In the genomic region with DNA sequence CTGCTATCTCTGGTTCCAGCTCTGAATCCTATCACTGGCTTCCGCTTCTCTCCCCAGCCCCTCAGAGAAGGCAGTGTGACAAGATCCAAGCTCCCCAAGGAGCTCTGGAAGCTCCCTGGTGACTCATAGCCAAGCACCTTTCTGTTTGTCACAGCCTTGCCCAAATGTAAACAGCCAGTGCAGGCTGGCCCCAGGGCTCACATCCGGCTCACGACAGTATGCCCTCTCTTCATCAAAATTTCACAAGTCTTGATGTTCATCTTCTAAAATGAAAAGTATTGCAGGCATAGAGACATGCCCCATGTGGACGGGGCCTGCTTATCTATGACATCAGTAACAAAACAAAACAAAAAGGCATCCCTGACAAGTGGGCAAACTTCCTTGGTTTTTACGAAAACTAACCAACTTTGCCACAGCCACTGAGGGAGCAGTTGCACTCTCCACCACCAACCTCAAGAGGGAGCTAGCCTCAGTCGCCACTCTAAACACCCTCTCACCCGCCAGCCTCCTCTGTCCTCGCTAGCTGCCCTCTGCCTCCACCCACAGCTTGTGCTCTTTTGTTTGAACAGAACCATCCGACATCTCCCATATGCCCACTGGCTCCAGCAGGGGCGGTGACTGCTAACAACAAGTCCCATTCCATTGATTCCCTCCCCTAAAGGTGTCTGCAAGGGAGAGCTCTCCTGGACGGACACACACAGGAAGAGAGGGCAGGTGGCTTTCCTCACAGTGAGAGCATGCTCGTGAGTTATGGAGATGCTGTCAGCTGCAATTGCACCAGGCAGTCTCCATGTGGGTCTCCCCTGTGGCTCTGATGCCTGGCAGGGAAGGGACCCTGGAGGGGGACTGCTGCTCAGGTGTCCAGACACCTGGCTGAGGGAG, we compare ENCODE assay signal across 8 cellular contexts.
A peak's percentile ranks its signal among the peaks of the same experiment; 100 is the strongest.
DNase-seq lines count a peak whose midpoint lies in the region; ATAC-seq, FAIRE-seq and TF ChIP-seq lines count a peak whose summit lies in the region.

No MANE protein-coding gene starts in this region.

- TF ChIP-seq POLR2A in GM12878 (IDR thresholded peaks at IDR 0.05; ENCODE audit: low read depth, low read length): no peak

- no peak overlapping the region for H3K27ac Mint-ChIP-seq in activated T-cell treated with anti-CD3 and anti-CD28 coated beads, Interleukin-2, amount 50 U/mL, for 72 hours

- H3K27me3 Mint-ChIP-seq in activated T-cell treated with anti-CD3 and anti-CD28 coated beads, Interleukin-2, amount 50 U/mL, for 72 hours (ENCODE audit: low read depth): peaks cover 24% of the 10 kb centered on the region

- ATAC-seq in GM12878: peak; percentile 67
- peak; percentile 63 to 68 for ATAC-seq in lower lobe of right lung
- no peak for ATAC-seq in activated T-cell treated with anti-CD3 and anti-CD28 coated beads, Interleukin-2, amount 50 U/mL, for 72 hours (replicated peaks in 1 of 2)
- ATAC-seq in GM19395 (IDR thresholded peaks at IDR 0.05; ENCODE audit: unreplicated experiment): no peak

- H3K9me3 ChIP-seq in GM12878 (replicated peaks; ENCODE audit: control insufficient read depth, insufficient read depth, low read length) (no peaks in the 10 kb centered on the region), lower lobe of right lung (no peaks in the 10 kb centered on the region), MG63 (no peaks in the 10 kb centered on the region)

- no peak overlapping the region for H3K9ac ChIP-seq in GM12878 (ENCODE audit: control insufficient read depth, insufficient read depth, low read length)

- SMC1A ChIA-PET in GM12878 (lab: Charles Lee; ENCODE audit: uncharacterized antibody, unreplicated experiment): no interaction called here

- H4K20me1 ChIP-seq in GM12878 (ENCODE audit: control insufficient read depth, insufficient read depth): no peaks in the 10 kb centered on the region

- RAD21 ChIA-PET in GM12878 (lab: Charles Lee; ENCODE audit: unreplicated experiment): no interaction called here

- POLR2A ChIA-PET in GM12878 (lab: Charles Lee): no interaction called here

- H3K36me3 ChIP-seq in GM12878 (ENCODE audit: control insufficient read depth in 2 of 2, insufficient read depth in 2 of 2, low read length in 1 of 2): no peaks in the 10 kb centered on the region
- H3K36me3 ChIP-seq in lower lobe of right lung: no peaks in the 10 kb centered on the region
- H3K36me3 ChIP-seq in MG63: no peaks in the 10 kb centered on the region

- in situ Hi-C loops in KBM-7 (cut with MboI; ENCODE audit: low pct_unique_long_range_greater_than_20kb, low sequenced_read_pairs): no loop called here
- in situ Hi-C loops in GM12878 (cut with MboI): no loop called here

- no peak overlapping the region for H3K4me3 Mint-ChIP-seq in activated T-cell treated with anti-CD3 and anti-CD28 coated beads, Interleukin-2, amount 50 U/mL, for 72 hours

- no peak overlapping the region for H3K4me3 ChIP-seq in GM12878
- H3K4me3 ChIP-seq in lower lobe of right lung: no peak overlapping the region
- H3K4me3 ChIP-seq in MG63: no peak overlapping the region

- no peak overlapping the region for H3K27ac ChIP-seq in GM12878 (ENCODE audit: control insufficient read depth, insufficient read depth)
- H3K27ac ChIP-seq in lower lobe of right lung: peak overlapping the region; percentile 37

- no peaks in the 10 kb centered on the region for H3K4me1 Mint-ChIP-seq in activated T-cell treated with anti-CD3 and anti-CD28 coated beads, Interleukin-2, amount 50 U/mL, for 72 hours (ENCODE audit: low read depth)

- no peaks in the 10 kb centered on the region for H3K9me3 Mint-ChIP-seq in activated T-cell treated with anti-CD3 and anti-CD28 coated beads, Interleukin-2, amount 50 U/mL, for 72 hours

- intact Hi-C loops in GM12878 (cut with micrococcal nuclease; ENCODE audit: unreplicated experiment): no loop called here
- intact Hi-C loops in lower lobe of right lung (cut with DNase I): no loop called here

- H2AFZ ChIP-seq in GM12878 (ENCODE audit: control insufficient read depth, low read depth, low read length): no peak overlapping the region

- peak in 2 of 3 experiments; percentile 32 to 43; a peak in 4 of 6 replicates for TF ChIP-seq CTCF in GM12878 (IDR thresholded peaks at IDR 0.05 in 2 of 3, conservative IDR thresholded peaks at IDR 0.05 in 1 of 3; ENCODE audit: control insufficient read depth in 2 of 3, extremely low read depth in 1 of 3, insufficient read depth in 1 of 3, low read depth in 3 of 3, low read length in 3 of 3)
- peak; percentile 27 for TF ChIP-seq CTCF in lower lobe of right lung (IDR thresholded peaks at IDR 0.05)

- no peak overlapping the region for H3K4me2 ChIP-seq in GM12878 (ENCODE audit: control insufficient read depth, insufficient read depth)

- BruUV-seq in GM12878 (replicated peaks; lab: Mats Ljungman, UMichigan): no TSS peak

- 35% methylated on average over 12 of the region's 12 CpGs for WGBS in GM12878 (ENCODE audit: insufficient coverage, insufficient replicate concordance, low lambda C conversion rate, missing lambda C conversion rate)

- TF ChIP-seq RAD21 in GM12878 (IDR thresholded peaks at IDR 0.05; ENCODE audit: insufficient read depth, low read depth, low read length): no peak

- H3K4me1 ChIP-seq in GM12878 (ENCODE audit: control insufficient read depth, insufficient read depth, low read length) (no peaks in the 10 kb centered on the region), lower lobe of right lung (peaks cover 23% of the 10 kb centered on the region)

- H3K79me2 ChIP-seq in GM12878 (ENCODE audit: control insufficient read depth, insufficient read depth, low read length): no peaks in the 10 kb centered on the region

- FAIRE-seq in GM12878 (lab: Jason Lieb, UNC): no peak

- DNase-seq in DMS153 treated with DMSO at 0.1 percent for 48 hours (lab: John Stamatoyannopoulos, UW; ENCODE audit: unreplicated experiment) (peak; percentile 85), KBM-7 (peak; percentile 9), GM12878 (ENCODE audit: low read depth, low spot score) (no peak), lower lobe of right lung (no peak), MG63 (no peak), NCI-H1048 (lab: John Stamatoyannopoulos, UW) (no peak)
- DNase-seq in activated T-cell treated with anti-CD3 and anti-CD28 coated beads, Interleukin-2, amount 50 U/mL, for 72 hours: no peak

- TF ChIP-seq EP300 in GM12878 (IDR thresholded peaks at IDR 0.05; ENCODE audit: borderline replicate concordance in 1 of 2, control insufficient read depth in 1 of 2, low read depth in 2 of 2, low read length in 2 of 2): no peak

- CTCF ChIA-PET in GM12878 (lab: Yijun Ruan, JAX): interaction anchor here (0.8 to 1.9 kb wide), 3 partner anchors 9 to 19 kb away, joined by 3 to 4 read pairs (median 4); no protein-coding TSS in a partner anchor

- no peaks in the 10 kb centered on the region for H3K36me3 Mint-ChIP-seq in activated T-cell treated with anti-CD3 and anti-CD28 coated beads, Interleukin-2, amount 50 U/mL, for 72 hours (ENCODE audit: insufficient read depth in 2 of 2)

- H3K27me3 ChIP-seq in GM12878 (replicated peaks in 1 of 2; ENCODE audit: control insufficient read depth in 2 of 2, insufficient read depth in 2 of 2, low read length in 1 of 2): no peaks in the 10 kb centered on the region
- H3K27me3 ChIP-seq in lower lobe of right lung (ENCODE audit: low read depth): no peaks in the 10 kb centered on the region
- H3K27me3 ChIP-seq in MG63: no peaks in the 10 kb centered on the region

TF ChIP-seq in GM12878, 131 proteins besides CTCF, POLR2A, EP300 and RAD21 (continues in another document):
- TF ChIP-seq JUNB (IDR thresholded peaks at IDR 0.05) (no peak), TCF3 (IDR thresholded peaks at IDR 0.05; ENCODE audit: borderline replicate concordance, insufficient read depth, low read depth, low read length) (no peak), BHLHE40 (IDR thresholded peaks at IDR 0.05; ENCODE audit: borderline replicate concordance in 1 of 2, low read depth in 2 of 2, low read length in 1 of 2) (no peak), ZNF274 (IDR thresholded peaks at IDR 0.05; ENCODE audit: insufficient read depth, insufficient read length) (no peak), BCLAF1 (IDR thresholded peaks at IDR 0.05) (no peak), CHD4 (IDR thresholded peaks at IDR 0.05) (no peak), RCOR1 (conservative IDR thresholded peaks at IDR 0.05; ENCODE audit: low read depth, low read length) (no peak), MTA2 (IDR thresholded peaks at IDR 0.05; ENCODE audit: low read depth) (no peak), CREM (IDR thresholded peaks at IDR 0.05; ENCODE audit: low read depth) (no peak), TCF12 (IDR thresholded peaks at IDR 0.05; ENCODE audit: low read depth, low read length) (no peak), CBX3 (IDR thresholded peaks at IDR 0.05; ENCODE audit: borderline replicate concordance, low read depth) (no peak), NR2C1 (IDR thresholded peaks at IDR 0.05) (no peak), SRF (IDR thresholded peaks at IDR 0.05; ENCODE audit: low read depth in 2 of 2, low read length in 2 of 2) (no peak)

Comparison
In these comparisons a context has a peak if more than half of its experiments do, and no peak if none do; other contexts are left out.
1. DNase-seq: peak in DMS153 treated with DMSO at 0.1 percent for 48 hours (single experiment) and KBM-7 (single experiment); none in GM12878 (single experiment), lower lobe of right lung (single experiment), MG63 (single experiment), NCI-H1048 (single experiment) and activated T-cell treated with anti-CD3 and anti-CD28 coated beads, Interleukin-2, amount 50 U/mL, for 72 hours (0 of 2).
2. ATAC-seq: peak in GM12878 (single experiment) and lower lobe of right lung (2 of 2); none in activated T-cell treated with anti-CD3 and anti-CD28 coated beads, Interleukin-2, amount 50 U/mL, for 72 hours (0 of 2) and GM19395 (single experiment).